In the genomic region with DNA sequence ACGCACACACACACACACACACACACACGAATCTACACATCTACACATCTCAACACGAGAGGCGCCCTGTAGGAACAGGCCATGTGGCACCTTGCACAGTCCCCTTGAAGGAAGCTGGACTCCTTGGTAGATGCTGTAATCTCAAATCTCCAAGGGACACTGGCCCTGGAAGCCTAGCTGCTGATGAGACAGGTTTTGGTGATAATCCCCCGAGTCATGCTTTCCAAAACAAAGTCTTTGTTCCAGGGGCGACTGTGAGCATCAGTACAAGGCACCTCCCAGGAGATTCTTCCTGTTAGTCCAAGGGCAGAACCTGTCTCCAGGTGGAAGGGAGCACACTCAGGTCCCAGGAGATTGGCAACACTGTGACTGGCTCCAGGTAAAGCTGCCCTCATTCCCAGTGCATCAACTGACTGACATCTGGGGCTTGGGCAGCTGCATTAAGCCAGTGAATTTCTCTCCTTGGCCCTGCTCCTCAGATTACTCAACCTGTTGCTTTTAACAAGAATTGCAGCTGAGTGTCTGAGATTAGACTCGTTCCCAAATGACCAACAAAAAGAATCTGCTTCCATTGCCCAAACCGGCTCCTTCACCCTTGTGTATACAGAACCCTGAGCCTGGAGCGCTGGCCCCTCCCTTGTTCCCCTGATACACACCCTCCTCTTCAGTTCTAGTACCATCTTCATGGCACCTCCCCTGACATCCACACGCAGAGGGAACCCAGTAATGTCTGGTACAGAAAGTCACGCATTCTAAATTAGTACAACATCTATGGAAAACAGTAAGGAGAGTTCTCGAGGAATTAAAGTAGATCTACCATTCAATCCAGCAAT, we compare ENCODE assay signal across 12 cellular contexts.
"Had no signal": no experiment of that assay in that cellular context is flagged by ENCODE, and none has a peak within 500 bp of the region (broad histone marks: within the 10 kb centered on the region; RNA-seq: fewer than 3 reads in every experiment).

No MANE protein-coding gene starts in this region.

- DNase-seq: activated CD4-positive, alpha-beta T cell treated with anti-CD3 and anti-CD28 coated beads, Interleukin-2, amount 50 U/mL, for 48 hours; activated CD4-positive, CD25-positive, alpha-beta regulatory T cell treated with anti-CD3 and anti-CD28 coated beads, Interleukin-2, amount 50 U/mL, for 72 hours; activated naive CD8-positive, alpha-beta T cell treated with anti-CD3 and anti-CD28 coated beads, Interleukin-2, amount 10 ng/mL, durations not matched to agents 7 days and 5 days; activated T-cell treated with anti-CD3 and anti-CD28 coated beads, Interleukin-2, amount 50 U/mL, for 48 hours; esophagus squamous epithelium; foreskin melanocyte; heart right ventricle; stomach had no signal

- H3K36me3 ChIP-seq: ascending aorta, cardiac muscle cell, esophagus squamous epithelium, heart right ventricle, stomach, vagina had no signal

- H3K4me1 Mint-ChIP-seq: activated naive CD8-positive, alpha-beta T cell treated with anti-CD3 and anti-CD28 coated beads, Interleukin-2, amount 10 ng/mL, durations not matched to agents 7 days and 5 days had no signal

- H3K4me3 ChIP-seq: ascending aorta, cardiac muscle cell, esophagus squamous epithelium, heart right ventricle, stomach, vagina had no signal

- H3K36me3 Mint-ChIP-seq: activated naive CD8-positive, alpha-beta T cell treated with anti-CD3 and anti-CD28 coated beads, Interleukin-2, amount 10 ng/mL, durations not matched to agents 7 days and 5 days had no signal

- H3K4me1 ChIP-seq: ascending aorta, esophagus squamous epithelium, vagina had no signal

- H3K9me3 ChIP-seq: ascending aorta, esophagus squamous epithelium, heart right ventricle, stomach, vagina had no signal

- H3K9me3 Mint-ChIP-seq: activated naive CD8-positive, alpha-beta T cell treated with anti-CD3 and anti-CD28 coated beads, Interleukin-2, amount 10 ng/mL, durations not matched to agents 7 days and 5 days had no signal

- H3K4me3 Mint-ChIP-seq: activated naive CD8-positive, alpha-beta T cell treated with anti-CD3 and anti-CD28 coated beads, Interleukin-2, amount 10 ng/mL, durations not matched to agents 7 days and 5 days; T-helper 2 cell treated with Interferon-gamma antibody and Interleukin-4, amounts not matched to agents 5 μg/mL and 100 μg/mL, for 36 hours had no signal

- H3K27ac ChIP-seq: ascending aorta, cardiac muscle cell, esophagus squamous epithelium, heart right ventricle, stomach, vagina had no signal
